4 cellular contexts compared by ENCODE assay signal in genomic region chr20:55597526-55597925, GRCh38.
"Had no signal": no experiment of that assay in that cellular context is flagged by ENCODE, and none has a peak within 500 bp of the region (broad histone marks: within the 10 kb centered on the region; RNA-seq: fewer than 3 reads in every experiment).

No MANE protein-coding gene starts in this region.

- ATAC-seq: GM23338 had no signal

- DNase-seq: H9, HCEC 1CT, IMR-90 had no signal

- H3K4me3 ChIP-seq: GM23338 had no signal

- H3K4me3 Mint-ChIP-seq: GM23338, H9 had no signal

- H3K27ac Mint-ChIP-seq: GM23338, H9 had no signal

- H3K4me1 Mint-ChIP-seq: GM23338, H9 had no signal
